9 cellular contexts compared by ENCODE assay signal in genomic region chr19:17616961-17617806, GRCh38.
DNase-seq lines count a peak whose midpoint lies in the region; ATAC-seq and TF ChIP-seq lines count a peak whose summit lies in the region.
"Had no signal": no experiment of that assay in that cellular context is flagged by ENCODE, and none has a peak within 500 bp of the region (broad histone marks: within the 10 kb centered on the region; RNA-seq: fewer than 3 reads in every experiment).

No MANE protein-coding gene starts in this region.

- H2AK5ac ChIP-seq in mesendoderm (ENCODE audit: low read length): no peak overlapping the region

- H3K27me3 Mint-ChIP-seq in Calu3 (ENCODE audit: unreplicated experiment): peaks cover 32% of the 10 kb centered on the region

- no peak overlapping the region for H4K8ac ChIP-seq in mesendoderm (ENCODE audit: low read depth, low read length)

- 51 to 57% methylated on average over 24 to 28 of the region's 28 CpGs for WGBS in body of pancreas, 2 donors
- WGBS in mesendoderm (ENCODE audit: extremely low coverage, insufficient coverage, low lambda C conversion rate): no CpG with 5 or more reads among the region's 28 CpGs

- intact Hi-C loops in Calu3 (cut with micrococcal nuclease; ENCODE audit: unreplicated experiment) (no loop called here), body of pancreas (cut with DNase I) (loop anchor here (10.0 kb wide), 1 partner anchor 158 kb away; no protein-coding TSS in a partner anchor)

- H3K9me3 Mint-ChIP-seq in Calu3 (ENCODE audit: low read depth, unreplicated experiment): no peaks in the 10 kb centered on the region

- CTCF ChIA-PET in Calu3 (lab: Charles Lee): interaction anchor here (0.6 kb wide), 1 partner anchor 149 kb away, joined by 7 read pairs; no protein-coding TSS in a partner anchor

- no peak overlapping the region for H3K56ac ChIP-seq in mesendoderm (ENCODE audit: low read length)

- H2BK5ac ChIP-seq in mesendoderm (ENCODE audit: low read length): no peak overlapping the region

- no peak overlapping the region for H3K4ac ChIP-seq in mesendoderm (ENCODE audit: low read depth, low read length)

- no peak overlapping the region for H2BK15ac ChIP-seq in mesendoderm (replicated peaks; ENCODE audit: low read depth)

- H2BK120ac ChIP-seq in mesendoderm (ENCODE audit: low read depth, low read length): no peak overlapping the region

- DNase-seq in Calu3 (peak; percentile 9), body of pancreas (no peak), mesendoderm (peak; percentile 77), NCI-H1694 treated with DMSO at 0.1 percent for 48 hours (lab: John Stamatoyannopoulos, UW) (no peak)
- no peak for DNase-seq in activated naive CD4-positive, alpha-beta T cell treated with anti-CD3 and anti-CD28 coated beads, Interleukin-2, amount 50 U/mL, for 16 hours
- DNase-seq: activated CD4-positive, alpha-beta T cell treated with anti-CD3 and anti-CD28 coated beads, Interleukin-2, amount 50 U/mL, for 4 hours had no signal

- H3K36me3 Mint-ChIP-seq in Calu3 (ENCODE audit: insufficient read depth, unreplicated experiment): peaks cover 6% of the 10 kb centered on the region

- H3K18ac ChIP-seq in mesendoderm (ENCODE audit: low read length): no peak overlapping the region

- H3K4me1 ChIP-seq in HUES6 (ENCODE audit: control insufficient read depth, insufficient read depth, low read length) (no peaks in the 10 kb centered on the region), body of pancreas (no peaks in the 10 kb centered on the region), mesendoderm (ENCODE audit: control insufficient read depth, low read depth, low read length) (no peaks in the 10 kb centered on the region)

- no peak overlapping the region for H4K5ac ChIP-seq in mesendoderm (ENCODE audit: low read length)

- no peak overlapping the region for H3K23ac ChIP-seq in mesendoderm (ENCODE audit: low read length)

- BruUV-seq in Calu3 (replicated peaks; lab: Mats Ljungman, UMichigan): no TSS peak

- H3K4me3 ChIP-seq in HUES6 (ENCODE audit: low read depth, low read length): peak overlapping the region; percentile 58
- H3K4me3 ChIP-seq in body of pancreas: no peak overlapping the region
- no peak overlapping the region for H3K4me3 ChIP-seq in mesendoderm (ENCODE audit: low read length)

- H3K36me3 ChIP-seq in HUES6 (ENCODE audit: control insufficient read depth, insufficient read depth, low read length): peaks cover 5% of the 10 kb centered on the region; the same call in 1 of the 2 replicates
- H3K36me3 ChIP-seq in body of pancreas (replicated peaks in 1 of 2; ENCODE audit: insufficient read depth in 1 of 2, low read depth in 2 of 2): no peaks in the 10 kb centered on the region
- H3K36me3 ChIP-seq in mesendoderm (ENCODE audit: control insufficient read depth, insufficient read depth, low read length): no peaks in the 10 kb centered on the region

- H3K27ac ChIP-seq in HUES6 (ENCODE audit: low read depth, low read length) (no peak overlapping the region), body of pancreas (no peak overlapping the region), mesendoderm (ENCODE audit: low read depth, low read length) (no peak overlapping the region)

- H3K27me3 ChIP-seq in HUES6 (ENCODE audit: control insufficient read depth, insufficient read depth, low read length) (no peaks in the 10 kb centered on the region), body of pancreas (no peaks in the 10 kb centered on the region), mesendoderm (ENCODE audit: insufficient read depth, low read length, poor library complexity) (no peaks in the 10 kb centered on the region)

- H3K27ac Mint-ChIP-seq in Calu3 (ENCODE audit: unreplicated experiment): no peak overlapping the region

- H3K4me2 ChIP-seq in mesendoderm (ENCODE audit: low read length): no peak overlapping the region

- H3K9me3 ChIP-seq in HUES6 (ENCODE audit: control insufficient read depth, insufficient read depth, low read depth, low read length): no peaks in the 10 kb centered on the region
- H3K9me3 ChIP-seq in body of pancreas: peaks cover 0 to 11% (median 0%) of the 10 kb centered on the region in 3 donors

- H3K4me3 Mint-ChIP-seq in Calu3 (ENCODE audit: low read depth, unreplicated experiment): no peak overlapping the region

- H3K9ac ChIP-seq in HUES6 (ENCODE audit: low read length) (peak overlapping the region; percentile 29), mesendoderm (ENCODE audit: low read length) (no peak overlapping the region)

- H3K4me1 Mint-ChIP-seq in Calu3 (ENCODE audit: low read depth, unreplicated experiment): no peaks in the 10 kb centered on the region

- TF ChIP-seq CTCF in Calu3 (IDR thresholded peaks at IDR 0.05; ENCODE audit: unreplicated experiment): no peak
- no peak for TF ChIP-seq CTCF in body of pancreas (IDR thresholded peaks at IDR 0.05)

- H3K79me2 ChIP-seq in mesendoderm (ENCODE audit: control insufficient read depth, insufficient read depth, low read length): no peaks in the 10 kb centered on the region

- peak; percentile 33 for ATAC-seq in body of pancreas
- no peak for ATAC-seq in HG03045 (IDR thresholded peaks at IDR 0.05; ENCODE audit: unreplicated experiment)
- ATAC-seq in HG03457 (IDR thresholded peaks at IDR 0.05; ENCODE audit: unreplicated experiment): no peak

- TF ChIP-seq POLR2A in body of pancreas (IDR thresholded peaks at IDR 0.05): no peak

- H3K79me1 ChIP-seq in mesendoderm (ENCODE audit: low read length): no peaks in the 10 kb centered on the region

Comparison
In these comparisons a context has a peak if more than half of its experiments do, and no peak if none do; other contexts are left out.
1. DNase-seq: peak in Calu3 (single experiment) and mesendoderm (single experiment); none in body of pancreas (0 of 4), activated naive CD4-positive, alpha-beta T cell treated with anti-CD3 and anti-CD28 coated beads, Interleukin-2, amount 50 U/mL, for 16 hours (single experiment) and NCI-H1694 treated with DMSO at 0.1 percent for 48 hours (single experiment).